In the genomic region with DNA sequence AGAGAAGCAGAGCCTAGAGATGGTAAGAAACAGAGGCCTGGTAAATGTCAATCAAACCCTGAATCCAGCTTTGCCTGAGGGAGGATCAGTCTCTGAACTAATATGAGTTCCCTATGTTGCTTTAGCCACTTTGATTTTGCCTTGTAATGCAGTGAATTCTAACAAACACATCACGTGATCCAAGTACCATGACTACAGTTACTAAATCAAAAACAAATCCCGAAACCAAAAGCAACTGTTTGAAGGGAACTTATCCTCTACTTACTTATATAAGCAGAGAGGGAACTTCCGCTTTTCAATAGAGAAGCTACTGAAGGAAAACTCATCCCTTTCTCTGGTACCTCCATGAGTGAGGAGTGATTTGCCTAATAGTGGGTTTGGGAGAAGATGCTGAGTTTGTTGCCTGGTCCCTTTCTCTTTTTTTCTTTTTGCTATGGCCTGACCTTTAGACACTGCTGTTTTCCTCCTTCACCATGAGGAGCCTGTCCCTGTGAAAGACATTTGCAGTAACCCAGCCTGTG, we compare ENCODE assay signal across 8 cellular contexts. TPM values are rescaled to one million over a fixed set of nuclear protein-coding genes. Genes with fewer than 3 reads are reported as not detected.
DNase-seq lines count a peak whose midpoint lies in the region; ATAC-seq, FAIRE-seq and TF ChIP-seq lines count a peak whose summit lies in the region.

No MANE protein-coding gene starts in this region.

- TF ChIP-seq EP300 in HepG2 (IDR thresholded peaks at IDR 0.05; ENCODE audit: low read depth in 2 of 2, low read length in 2 of 2) (no peak), HepG2 (CRISPR knock-in tag; IDR thresholded peaks at IDR 0.05; ENCODE audit: borderline replicate concordance) (no peak)

- H3K36me3 ChIP-seq in adrenal gland (replicated peaks in 1 of 2) = no peaks in the 10 kb centered on the region
- no peaks in the 10 kb centered on the region for H3K36me3 ChIP-seq in HepG2 (replicated peaks in 1 of 2; ENCODE audit: control insufficient read depth in 1 of 2, insufficient read depth in 2 of 2, low read length in 2 of 2)
- H3K36me3 ChIP-seq in urinary bladder (ENCODE audit: insufficient read depth) = no peaks in the 10 kb centered on the region

- H3K27ac ChIP-seq in adrenal gland (peak overlapping the region; percentile 34 to 90 (median 75)), HepG2 (ENCODE audit: extremely low read length, insufficient read depth, low read length) (peak overlapping the region; percentile 80), urinary bladder (ENCODE audit: low read depth) (peak overlapping the region; percentile 66)

- peak; percentile 53 for DNase-seq in AG20443 (ENCODE audit: low spot score)
- DNase-seq in GM19239 (ENCODE audit: insufficient read length, low spot score) = peak; percentile 44
- no peak for DNase-seq in adrenal gland
- peak; percentile 70 for DNase-seq in HepG2 (ENCODE audit: low spot score)
- DNase-seq in NCI-H2029 treated with DMSO at 0.1 percent for 48 hours (lab: John Stamatoyannopoulos, UW) = no peak
- no peak for DNase-seq in DMS79 (lab: John Stamatoyannopoulos, UW)

- H4K20me1 ChIP-seq in HepG2 (ENCODE audit: insufficient read depth, low read length) = no peaks in the 10 kb centered on the region

- peak overlapping the region; percentile 76 for H3K4me2 ChIP-seq in HepG2 (ENCODE audit: low read depth, low read length)

- 25 to 34% (median 30%) methylated on average over 3 of the region's 3 CpGs for WGBS in adrenal gland, 4 donors
- WGBS in HepG2 (ENCODE audit: low lambda C conversion rate) = 8% methylated on average over 3 of the region's 3 CpGs
- 35% methylated on average over 3 of the region's 3 CpGs for WGBS in urinary bladder

- no peaks in the 10 kb centered on the region for H3K27me3 ChIP-seq in adrenal gland
- H3K27me3 ChIP-seq in HepG2 (ENCODE audit: control insufficient read depth in 1 of 2, insufficient read depth in 2 of 2, low read length in 2 of 2) = no peaks in the 10 kb centered on the region

- peaks cover 22 to 23% of the 10 kb centered on the region in 2 donors for H3K4me1 ChIP-seq in adrenal gland (replicated peaks in 1 of 2)
- H3K4me1 ChIP-seq in HepG2 (ENCODE audit: insufficient read depth, low read length) = peaks cover 36% of the 10 kb centered on the region
- H3K4me1 ChIP-seq in urinary bladder (ENCODE audit: insufficient read depth) = no peaks in the 10 kb centered on the region

- no peak overlapping the region for H3K4me3 ChIP-seq in adrenal gland
- H3K4me3 ChIP-seq in HepG2 (replicated peaks in 1 of 3; ENCODE audit: insufficient read depth in 1 of 3, low read depth in 2 of 3, low read length in 3 of 3) = peak overlapping the region in 1 of 3 experiments; percentile 52; a peak in 1 of 6 replicates
- H3K4me3 ChIP-seq in urinary bladder (ENCODE audit: low read depth, low read length) = no peak overlapping the region

- no peak for TF ChIP-seq RAD21 in HepG2 (CRISPR knock-in tag; IDR thresholded peaks at IDR 0.05)

- H2AFZ ChIP-seq in HepG2 (ENCODE audit: low read length) = no peak overlapping the region

- TF ChIP-seq CTCF in adrenal gland (IDR thresholded peaks at IDR 0.05) (no peak), HepG2 (CRISPR knock-in tag; IDR thresholded peaks at IDR 0.05) (no peak)

- H3K9ac ChIP-seq in HepG2 (ENCODE audit: insufficient read depth, low read depth, low read length) = peak overlapping the region; percentile 27

- H3K9me3 ChIP-seq in adrenal gland (replicated peaks in 1 of 3) = no peaks in the 10 kb centered on the region
- H3K9me3 ChIP-seq in HepG2 (ENCODE audit: low read length) = no peaks in the 10 kb centered on the region

- CTCF ChIA-PET in HepG2 (lab: Yijun Ruan, JAX; ENCODE audit: low intra/inter-chr PET ratio, low total read pairs) = no interaction called here

- TF ChIP-seq POLR2A in adrenal gland (IDR thresholded peaks at IDR 0.05) (peak in 1 of 2 donors; percentile 15), HepG2 (IDR thresholded peaks at IDR 0.05; ENCODE audit: insufficient read depth in 1 of 2, low read depth in 2 of 2, low read length in 2 of 2) (no peak)

- POLR2A ChIA-PET in HepG2 (lab: Yijun Ruan, JAX) = interaction anchor here (1.5 to 2.8 kb wide), 4 partner anchors 9 to 25 kb away, joined by 4 to 15 read pairs (median 8); no protein-coding TSS in a partner anchor

- FAIRE-seq in GM19239 (lab: Jason Lieb, UNC) (peak; percentile 92), HepG2 (lab: Jason Lieb, UNC) (no peak)

- in situ Hi-C loops in HepG2 (cut with HindIII; ENCODE audit: extremely low pct_ligation_motif_present, low pct_unique_long_range_greater_than_20kb) = loop anchor here (5.0 to 25.0 kb wide), 2 partner anchors 34 to 479 kb away; a partner anchor contains a TSS

- no peaks in the 10 kb centered on the region for H3K79me2 ChIP-seq in HepG2 (ENCODE audit: insufficient read depth, low read length)

- ATAC-seq in HG03565 (IDR thresholded peaks at IDR 0.05; ENCODE audit: unreplicated experiment) (peak; percentile 84), HepG2 (peak; percentile 31; the same call in 2 of the 3 replicates)

- intact Hi-C loops in adrenal gland (cut with DNase I) (no loop called here), HepG2 (cut with micrococcal nuclease; ENCODE audit: unreplicated experiment) (loop anchor here (1.0 kb wide), 1 partner anchor 16 kb away; no protein-coding TSS in a partner anchor)

- no TSS peak for BruUV-seq in HepG2 (replicated peaks; lab: Mats Ljungman, UMichigan)

RNA-seq across cellular contexts. Expression of a gene that starts 7.7 kb away (rescaled TPM):
- total RNA-seq in adrenal gland (10 to 100 TPM; 13.9 to 29.9 (median 23.5) TPM), HepG2 (2016; rRNA removed; fragmentation: Illumina TruSeq; extraction: Trizol) (4.8 and 8.5 TPM in 2 replicates), urinary bladder (15.0 TPM)
- polyA plus RNA-seq in adrenal gland (10 to 100 TPM in 1 of 3 donors, 1 to 10 TPM in 2; 7.1 to 43.4 (median 7.9) TPM), HepG2 (2011; rRNA removed) (10.6 and 12.3 TPM in 2 replicates), urinary bladder (20.8 TPM)
- total RNA-seq in HepG2 (2016; cell fraction: cytosol; rRNA removed; fragmentation: Illumina TruSeq; extraction: Trizol; ENCODE audit: low read depth) = 1.6 and 1.9 TPM in 2 replicates
- total RNA-seq in HepG2 (2016; cell fraction: insoluble cytoplasmic fraction; rRNA removed; fragmentation: Illumina TruSeq; extraction: Trizol) = 4.2 and 8.0 TPM in 2 replicates
- total RNA-seq in HepG2 (2016; cell fraction: membrane; rRNA removed; fragmentation: Illumina TruSeq; extraction: Trizol) = 6.4 and 7.5 TPM in 2 replicates
- total RNA-seq in HepG2 (2016; cell fraction: nucleus; rRNA removed; fragmentation: Illumina TruSeq; extraction: Trizol) = 12.1 and 12.8 TPM in 2 replicates
- polyA plus RNA-seq in HepG2 (2011; cell fraction: cytosol; rRNA removed) = 5.4 and 8.1 TPM in 2 replicates
- 6.7 and 6.8 TPM in 2 replicates for polyA plus RNA-seq in HepG2 (2011; cell fraction: nucleus; rRNA removed)
- polyA plus RNA-seq in HepG2 (2012) = 10.9 and 11.6 TPM in 2 replicates
- 0.76 and 0.94 TPM in 2 replicates for polyA plus RNA-seq in HepG2 (2016; cell fraction: cytosol; fragmentation: Illumina TruSeq; extraction: Trizol; ENCODE audit: low read depth)
- 18.5 and 19.8 TPM in 2 replicates for polyA plus RNA-seq in HepG2 (2016; cell fraction: insoluble cytoplasmic fraction; fragmentation: Illumina TruSeq; extraction: Trizol; ENCODE audit: low read depth)
- 5.2 and 6.2 TPM in 2 replicates for polyA plus RNA-seq in HepG2 (2016; cell fraction: membrane; fragmentation: Illumina TruSeq; extraction: Trizol; ENCODE audit: low read depth)
- polyA plus RNA-seq in HepG2 (2016; cell fraction: nucleus; fragmentation: Illumina TruSeq; extraction: Trizol; ENCODE audit: insufficient read depth, low read depth) = 20.2 and 21.2 TPM in 2 replicates
- polyA minus RNA-seq in HepG2 (2011; rRNA and poly(A)+ RNA removed; ENCODE audit: low replicate concordance) = 44.4 and 46.8 TPM in 2 replicates
- 10.9 and 11.6 TPM in 2 replicates for polyA minus RNA-seq in HepG2 (2011; cell fraction: cytosol; rRNA and poly(A)+ RNA removed)
- 23.0 and 23.1 TPM in 2 replicates for polyA minus RNA-seq in HepG2 (2011; cell fraction: nucleus; rRNA and poly(A)+ RNA removed)

RNA-seq across cellular contexts. Expression of a gene that starts 23.1 kb away (rescaled TPM):
- total RNA-seq in adrenal gland (10 to 100 TPM; 37.3 to 79.4 (median 49.7) TPM), HepG2 (2016; rRNA removed; fragmentation: Illumina TruSeq; extraction: Trizol) (8.9 and 16.0 TPM in 2 replicates), urinary bladder (82.5 TPM)
- polyA plus RNA-seq in adrenal gland (100 to 1,000 TPM in 2 of 3 donors, 10 to 100 TPM in 1; 69.3 to 174 (median 142) TPM), HepG2 (2011; rRNA removed) (13.3 and 13.6 TPM in 2 replicates), urinary bladder (22.5 TPM)
- 9.2 and 12.3 TPM in 2 replicates for total RNA-seq in HepG2 (2016; cell fraction: cytosol; rRNA removed; fragmentation: Illumina TruSeq; extraction: Trizol; ENCODE audit: low read depth)
- 6.9 and 17.5 TPM in 2 replicates for total RNA-seq in HepG2 (2016; cell fraction: insoluble cytoplasmic fraction; rRNA removed; fragmentation: Illumina TruSeq; extraction: Trizol)
- total RNA-seq in HepG2 (2016; cell fraction: membrane; rRNA removed; fragmentation: Illumina TruSeq; extraction: Trizol) = 15.4 and 17.4 TPM in 2 replicates
- total RNA-seq in HepG2 (2016; cell fraction: nucleus; rRNA removed; fragmentation: Illumina TruSeq; extraction: Trizol) = 22.8 and 24.9 TPM in 2 replicates
- 6.7 and 7.7 TPM in 2 replicates for polyA plus RNA-seq in HepG2 (2011; cell fraction: cytosol; rRNA removed)
- polyA plus RNA-seq in HepG2 (2011; cell fraction: nucleus; rRNA removed) = 23.4 and 26.4 TPM in 2 replicates
- polyA plus RNA-seq in HepG2 (2012) = 9.0 and 11.5 TPM in 2 replicates
- polyA plus RNA-seq in HepG2 (2016; cell fraction: cytosol; fragmentation: Illumina TruSeq; extraction: Trizol; ENCODE audit: low read depth) = 9.0 and 13.4 TPM in 2 replicates
- 7.3 and 7.9 TPM in 2 replicates for polyA plus RNA-seq in HepG2 (2016; cell fraction: insoluble cytoplasmic fraction; fragmentation: Illumina TruSeq; extraction: Trizol; ENCODE audit: low read depth)
- polyA plus RNA-seq in HepG2 (2016; cell fraction: membrane; fragmentation: Illumina TruSeq; extraction: Trizol; ENCODE audit: low read depth) = 14.0 and 14.1 TPM in 2 replicates
- polyA plus RNA-seq in HepG2 (2016; cell fraction: nucleus; fragmentation: Illumina TruSeq; extraction: Trizol; ENCODE audit: insufficient read depth, low read depth) = 38.7 and 42.7 TPM in 2 replicates
- polyA minus RNA-seq in HepG2 (2011; rRNA and poly(A)+ RNA removed; ENCODE audit: low replicate concordance) = 15.1 and 25.2 TPM in 2 replicates
- polyA minus RNA-seq in HepG2 (2011; cell fraction: cytosol; rRNA and poly(A)+ RNA removed) = 3.6 and 5.3 TPM in 2 replicates
- polyA minus RNA-seq in HepG2 (2011; cell fraction: nucleus; rRNA and poly(A)+ RNA removed) = 13.9 and 19.4 TPM in 2 replicates

Comparison
In these comparisons a context has a peak if more than half of its experiments do, and no peak if none do; other contexts are left out.
1. DNase-seq: peak in AG20443 (single experiment), GM19239 (single experiment) and HepG2 (single experiment); none in adrenal gland (0 of 7), NCI-H2029 treated with DMSO at 0.1 percent for 48 hours (single experiment) and DMS79 (single experiment).
2. Peak in every context shown above with its lines, with median percentiles within 50 percentile points of each other: H3K27ac ChIP-seq.